In the genomic region with DNA sequence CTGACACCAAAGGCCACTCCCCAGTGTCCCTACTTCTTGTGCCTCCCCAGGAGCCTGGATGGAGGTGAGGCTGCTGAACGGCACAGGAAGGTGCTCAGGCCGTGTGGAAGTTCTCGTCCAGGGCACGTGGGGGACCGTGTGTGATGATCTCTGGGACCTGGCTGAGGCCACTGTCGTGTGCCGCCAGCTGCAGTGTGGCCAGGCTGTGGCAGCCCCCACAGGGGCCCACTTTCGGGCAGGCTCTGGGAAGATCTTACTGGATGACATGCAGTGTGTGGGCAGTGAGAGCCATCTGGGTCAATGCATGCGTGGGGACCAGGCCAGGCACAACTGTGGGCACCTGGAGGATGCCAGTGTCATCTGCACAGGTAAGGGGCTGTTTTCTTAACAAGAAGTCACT, we compare ENCODE assay signal across 9 cellular contexts. TPM values are rescaled to one million over a fixed set of nuclear protein-coding genes. Genes with fewer than 3 reads are reported as not detected.
"Had no signal": no experiment of that assay in that cellular context is flagged by ENCODE, and none has a peak within 500 bp of the region (broad histone marks: within the 10 kb centered on the region; RNA-seq: fewer than 3 reads in every experiment).

No MANE protein-coding gene starts in this region.

- H2AFZ ChIP-seq: GM23338 had no signal

- H3K4me2 ChIP-seq: GM23338 had no signal

- H3K27ac ChIP-seq: HL-60 had no signal

- DNase-seq: H9, HCEC 1CT, KG1 had no signal

- H3K4me3 ChIP-seq: GM23338, K562 had no signal

- ATAC-seq: GM23338, HepG2, K562 had no signal

RNA-seq across cellular contexts. Expression of gene C10orf120, which starts 57.0 kb away (rescaled TPM):
- total RNA-seq: GM23338, H1, H9, HepG2, HT1080, K562 had no signal
- polyA plus RNA-seq: GM23338, H1, HepG2, K562 had no signal
